9 cellular contexts compared by ENCODE assay signal in the genomic region with DNA sequence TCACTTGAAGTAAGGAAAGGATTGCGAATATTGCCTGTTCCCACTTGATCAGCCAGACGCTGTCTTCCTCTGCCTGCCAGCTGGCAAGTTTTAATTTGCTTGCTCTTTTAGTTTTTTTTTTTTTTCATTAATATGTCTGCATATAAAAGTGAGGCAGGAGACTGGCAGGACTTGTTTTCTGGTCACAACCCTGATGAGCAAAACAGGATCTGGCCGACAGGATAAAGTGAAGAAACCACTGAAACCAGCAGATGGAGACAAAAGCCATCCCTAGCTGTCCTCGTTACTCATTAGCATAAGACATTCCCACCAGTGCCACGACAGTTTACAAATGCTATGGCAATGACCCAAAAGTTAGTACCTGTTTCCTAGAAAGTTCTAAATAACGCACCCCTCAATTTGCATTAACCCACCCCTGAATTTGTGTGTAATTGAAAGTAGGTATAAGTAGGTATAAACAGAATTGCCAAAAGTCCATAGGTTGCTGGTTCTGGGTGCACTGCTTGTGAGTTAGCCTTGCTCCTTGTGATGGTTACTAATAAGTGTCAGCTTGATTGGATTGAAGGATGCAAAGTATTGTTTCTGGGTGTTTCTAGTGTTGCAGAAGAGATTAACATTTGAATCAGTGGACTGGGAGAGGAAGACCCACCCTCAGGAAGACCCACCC.
DNase-seq lines count a peak whose midpoint lies in the region; ATAC-seq and TF ChIP-seq lines count a peak whose summit lies in the region.
"Had no signal": no experiment of that assay in that cellular context is flagged by ENCODE, and none has a peak within 500 bp of the region (broad histone marks: within the 10 kb centered on the region; RNA-seq: fewer than 3 reads in every experiment).

No MANE protein-coding gene starts in this region.

- H3K36me3 Mint-ChIP-seq in activated T-helper 2 cell treated with anti-CD3 and anti-CD28 coated beads, Interferon-gamma antibody, Interleukin-2, Interleukin-4, amounts not matched to agents 10 μg/mL and 5 μg/mL and 100 μg/mL, durations not matched to agents 14 hours and 24 hours and 36 hours (ENCODE audit: low read depth) = no peaks in the 10 kb centered on the region
- H3K36me3 Mint-ChIP-seq in WTC11 = peaks cover 16% of the 10 kb centered on the region

- H3K4me1 ChIP-seq in ascending aorta = no peaks in the 10 kb centered on the region

- H3K9me3 ChIP-seq in ascending aorta = no peaks in the 10 kb centered on the region

- H3K9me3 Mint-ChIP-seq in activated T-helper 2 cell treated with anti-CD3 and anti-CD28 coated beads, Interferon-gamma antibody, Interleukin-2, Interleukin-4, amounts not matched to agents 10 μg/mL and 5 μg/mL and 100 μg/mL, durations not matched to agents 14 hours and 24 hours and 36 hours = no peaks in the 10 kb centered on the region
- H3K9me3 Mint-ChIP-seq in WTC11 = peaks cover 20% of the 10 kb centered on the region

- H3K27me3 Mint-ChIP-seq in activated T-helper 2 cell treated with anti-CD3 and anti-CD28 coated beads, Interferon-gamma antibody, Interleukin-2, Interleukin-4, amounts not matched to agents 10 μg/mL and 5 μg/mL and 100 μg/mL, durations not matched to agents 14 hours and 24 hours and 36 hours (ENCODE audit: low read depth) = peaks cover 9% of the 10 kb centered on the region
- peaks cover 3% of the 10 kb centered on the region; the same call in 1 of the 2 replicates for H3K27me3 Mint-ChIP-seq in WTC11 (ENCODE audit: low read depth)

- H3K36me3 ChIP-seq in ascending aorta = no peaks in the 10 kb centered on the region

- H3K4me3 ChIP-seq in ascending aorta = no peak overlapping the region
- H3K4me3 ChIP-seq: skin epidermis had no signal

- H3K27ac Mint-ChIP-seq in activated T-helper 2 cell treated with anti-CD3 and anti-CD28 coated beads, Interferon-gamma antibody, Interleukin-2, Interleukin-4, amounts not matched to agents 10 μg/mL and 5 μg/mL and 100 μg/mL, durations not matched to agents 14 hours and 24 hours and 36 hours = no peak overlapping the region
- H3K27ac Mint-ChIP-seq in WTC11 = no peak overlapping the region

- H3K4me3 Mint-ChIP-seq in activated T-helper 2 cell treated with anti-CD3 and anti-CD28 coated beads, Interferon-gamma antibody, Interleukin-2, Interleukin-4, amounts not matched to agents 10 μg/mL and 5 μg/mL and 100 μg/mL, durations not matched to agents 14 hours and 24 hours and 36 hours (ENCODE audit: low read depth) = no peak overlapping the region
- no peak overlapping the region for H3K4me3 Mint-ChIP-seq in WTC11

- DNase-seq in SIG-M5 treated with dmso at 0.1 percent for 504 hours (lab: John Stamatoyannopoulos, UW; ENCODE audit: unreplicated experiment) = peak; percentile 62
- DNase-seq in SIG-M5 (lab: John Stamatoyannopoulos, UW) = no peak
- peak; percentile 76 for DNase-seq in NCI-H2029 treated with DMSO at 0.1 percent for 48 hours (lab: John Stamatoyannopoulos, UW)
- DNase-seq in ascending aorta (ENCODE audit: low spot score in 2 of 2) = no peak
- peak; percentile 21 for DNase-seq in kidney glomerular epithelial cell (lab: John Stamatoyannopoulos, UW)
- DNase-seq in activated T-helper 2 cell treated with anti-CD3 and anti-CD28 coated beads, Interferon-gamma antibody, Interleukin-2, Interleukin-4, amounts not matched to agents 10 μg/mL and 5 μg/mL and 100 μg/mL, durations not matched to agents 14 hours and 24 hours and 36 hours (ENCODE audit: low spot score) = no peak
- no peak for DNase-seq in 8988T
- no peak for DNase-seq in WTC11 (ENCODE audit: low spot score)

- no peak overlapping the region for H3K27ac ChIP-seq in ascending aorta
- H3K27ac ChIP-seq: skin epidermis had no signal

- peaks cover 13% of the 10 kb centered on the region for H3K4me1 Mint-ChIP-seq in activated T-helper 2 cell treated with anti-CD3 and anti-CD28 coated beads, Interferon-gamma antibody, Interleukin-2, Interleukin-4, amounts not matched to agents 10 μg/mL and 5 μg/mL and 100 μg/mL, durations not matched to agents 14 hours and 24 hours and 36 hours (ENCODE audit: low read depth)
- no peaks in the 10 kb centered on the region for H3K4me1 Mint-ChIP-seq in WTC11

- POLR2A ChIA-PET in WTC11 (lab: Charles Lee) = no interaction called here

- no peaks in the 10 kb centered on the region for H3K27me3 ChIP-seq in ascending aorta

- CTCF ChIA-PET in WTC11 (lab: Charles Lee) = interaction anchor here (1.0 to 1.3 kb wide), 2 partner anchors 24 to 54 kb away, joined by 3 read pairs; no protein-coding TSS in a partner anchor

- intact Hi-C loops in ascending aorta (cut with DNase I) = no loop called here
- intact Hi-C loops in activated T-helper 2 cell treated with anti-CD3 and anti-CD28 coated beads, Interferon-gamma antibody, Interleukin-2, Interleukin-4, amounts not matched to agents 10 μg/mL and 5 μg/mL and 100 μg/mL, durations not matched to agents 14 hours and 24 hours and 36 hours (cut with micrococcal nuclease) = no loop called here

- TF ChIP-seq CTCF in ascending aorta (IDR thresholded peaks at IDR 0.05) (peak in 2 of 3 experiments; percentile 3 to 27), WTC11 (IDR thresholded peaks at IDR 0.05) (no peak)

- no peak for ATAC-seq in WTC11

TF ChIP-seq in WTC11, 78 proteins besides CTCF, POLR2A, EP300 and RAD21 (continues in another document):
- TF ChIP-seq, protein P1, sequence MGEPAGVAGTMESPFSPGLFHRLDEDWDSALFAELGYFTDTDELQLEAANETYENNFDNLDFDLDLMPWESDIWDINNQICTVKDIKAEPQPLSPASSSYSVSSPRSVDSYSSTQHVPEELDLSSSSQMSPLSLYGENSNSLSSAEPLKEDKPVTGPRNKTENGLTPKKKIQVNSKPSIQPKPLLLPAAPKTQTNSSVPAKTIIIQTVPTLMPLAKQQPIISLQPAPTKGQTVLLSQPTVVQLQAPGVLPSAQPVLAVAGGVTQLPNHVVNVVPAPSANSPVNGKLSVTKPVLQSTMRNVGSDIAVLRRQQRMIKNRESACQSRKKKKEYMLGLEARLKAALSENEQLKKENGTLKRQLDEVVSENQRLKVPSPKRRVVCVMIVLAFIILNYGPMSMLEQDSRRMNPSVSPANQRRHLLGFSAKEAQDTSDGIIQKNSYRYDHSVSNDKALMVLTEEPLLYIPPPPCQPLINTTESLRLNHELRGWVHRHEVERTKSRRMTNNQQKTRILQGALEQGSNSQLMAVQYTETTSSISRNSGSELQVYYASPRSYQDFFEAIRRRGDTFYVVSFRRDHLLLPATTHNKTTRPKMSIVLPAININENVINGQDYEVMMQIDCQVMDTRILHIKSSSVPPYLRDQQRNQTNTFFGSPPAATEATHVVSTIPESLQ (CRISPR knock-in tag; IDR thresholded peaks at IDR 0.05) = no peak
- TF ChIP-seq GABPB1 (CRISPR knock-in tag; IDR thresholded peaks at IDR 0.05) (no peak), NR2C2 (CRISPR knock-in tag; IDR thresholded peaks at IDR 0.05) (no peak), NR3C1 (CRISPR knock-in tag; conservative IDR thresholded peaks at IDR 0.05; ENCODE audit: low read depth) (no peak)
- TF ChIP-seq, protein P2, sequence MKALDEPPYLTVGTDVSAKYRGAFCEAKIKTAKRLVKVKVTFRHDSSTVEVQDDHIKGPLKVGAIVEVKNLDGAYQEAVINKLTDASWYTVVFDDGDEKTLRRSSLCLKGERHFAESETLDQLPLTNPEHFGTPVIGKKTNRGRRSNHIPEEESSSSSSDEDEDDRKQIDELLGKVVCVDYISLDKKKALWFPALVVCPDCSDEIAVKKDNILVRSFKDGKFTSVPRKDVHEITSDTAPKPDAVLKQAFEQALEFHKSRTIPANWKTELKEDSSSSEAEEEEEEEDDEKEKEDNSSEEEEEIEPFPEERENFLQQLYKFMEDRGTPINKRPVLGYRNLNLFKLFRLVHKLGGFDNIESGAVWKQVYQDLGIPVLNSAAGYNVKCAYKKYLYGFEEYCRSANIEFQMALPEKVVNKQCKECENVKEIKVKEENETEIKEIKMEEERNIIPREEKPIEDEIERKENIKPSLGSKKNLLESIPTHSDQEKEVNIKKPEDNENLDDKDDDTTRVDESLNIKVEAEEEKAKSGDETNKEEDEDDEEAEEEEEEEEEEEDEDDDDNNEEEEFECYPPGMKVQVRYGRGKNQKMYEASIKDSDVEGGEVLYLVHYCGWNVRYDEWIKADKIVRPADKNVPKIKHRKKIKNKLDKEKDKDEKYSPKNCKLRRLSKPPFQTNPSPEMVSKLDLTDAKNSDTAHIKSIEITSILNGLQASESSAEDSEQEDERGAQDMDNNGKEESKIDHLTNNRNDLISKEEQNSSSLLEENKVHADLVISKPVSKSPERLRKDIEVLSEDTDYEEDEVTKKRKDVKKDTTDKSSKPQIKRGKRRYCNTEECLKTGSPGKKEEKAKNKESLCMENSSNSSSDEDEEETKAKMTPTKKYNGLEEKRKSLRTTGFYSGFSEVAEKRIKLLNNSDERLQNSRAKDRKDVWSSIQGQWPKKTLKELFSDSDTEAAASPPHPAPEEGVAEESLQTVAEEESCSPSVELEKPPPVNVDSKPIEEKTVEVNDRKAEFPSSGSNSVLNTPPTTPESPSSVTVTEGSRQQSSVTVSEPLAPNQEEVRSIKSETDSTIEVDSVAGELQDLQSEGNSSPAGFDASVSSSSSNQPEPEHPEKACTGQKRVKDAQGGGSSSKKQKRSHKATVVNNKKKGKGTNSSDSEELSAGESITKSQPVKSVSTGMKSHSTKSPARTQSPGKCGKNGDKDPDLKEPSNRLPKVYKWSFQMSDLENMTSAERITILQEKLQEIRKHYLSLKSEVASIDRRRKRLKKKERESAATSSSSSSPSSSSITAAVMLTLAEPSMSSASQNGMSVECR (CRISPR knock-in tag; IDR thresholded peaks at IDR 0.05; ENCODE audit: borderline replicate concordance) = no peak
- TF ChIP-seq, protein P3, sequence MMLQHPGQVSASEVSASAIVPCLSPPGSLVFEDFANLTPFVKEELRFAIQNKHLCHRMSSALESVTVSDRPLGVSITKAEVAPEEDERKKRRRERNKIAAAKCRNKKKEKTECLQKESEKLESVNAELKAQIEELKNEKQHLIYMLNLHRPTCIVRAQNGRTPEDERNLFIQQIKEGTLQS (CRISPR knock-in tag; conservative IDR thresholded peaks at IDR 0.05) = no peak

Comparison
In these comparisons a context has a peak if more than half of its experiments do, and no peak if none do; other contexts are left out.
1. DNase-seq: peak in SIG-M5 treated with dmso at 0.1 percent for 504 hours (single experiment), NCI-H2029 treated with DMSO at 0.1 percent for 48 hours (single experiment) and kidney glomerular epithelial cell (single experiment); none in SIG-M5 (single experiment), ascending aorta (0 of 2), activated T-helper 2 cell treated with anti-CD3 and anti-CD28 coated beads, Interferon-gamma antibody, Interleukin-2, Interleukin-4, amounts not matched to agents 10 μg/mL and 5 μg/mL and 100 μg/mL, durations not matched to agents 14 hours and 24 hours and 36 hours (single experiment), 8988T (single experiment) and WTC11 (single experiment).